ENCODE assay signal across 1 cellular context in genomic region chr19:47305309-47305751, GRCh38.
TF ChIP-seq lines count a peak whose summit lies in the region.

No MANE protein-coding gene starts in this region.

TF ChIP-seq in HepG2, 621 proteins besides CTCF, POLR2A, EP300 and RAD21 (continued from another document and continues in another):
- TF ChIP-seq ZGPAT (CRISPR knock-in tag; IDR thresholded peaks at IDR 0.05) (peak; percentile 51), XBP1 (CRISPR knock-in tag; IDR thresholded peaks at IDR 0.05) (no peak), ZNF574 (CRISPR knock-in tag; IDR thresholded peaks at IDR 0.05) (no peak), RXRA (CRISPR knock-in tag; IDR thresholded peaks at IDR 0.05) (no peak; the same call in 1 of the 2 replicates), TARDBP (CRISPR knock-in tag; IDR thresholded peaks at IDR 0.05) (peak; percentile 40; the same call in 1 of the 2 replicates), ERF (CRISPR knock-in tag; IDR thresholded peaks at IDR 0.05) (peak; percentile 73; the same call in 1 of the 2 replicates), CEBPB (IDR thresholded peaks at IDR 0.05; ENCODE audit: borderline replicate concordance, low read depth, low read length) (no peak), TCF7L2 (IDR thresholded peaks at IDR 0.05; ENCODE audit: low read depth, low read length) (no peak), NR2F6 (IDR thresholded peaks at IDR 0.05) (no peak), NR2F6 (CRISPR knock-in tag; IDR thresholded peaks at IDR 0.05) (peak; percentile 48; the same call in 1 of the 2 replicates), ZNF24 (IDR thresholded peaks at IDR 0.05) (peak; percentile 24; the same call in 1 of the 2 replicates), FOXA3 (CRISPR knock-in tag; IDR thresholded peaks at IDR 0.05) (peak; percentile 52), ZNF530 (CRISPR knock-in tag; IDR thresholded peaks at IDR 0.05; ENCODE audit: low read depth) (no peak), NFKBIZ (CRISPR knock-in tag; IDR thresholded peaks at IDR 0.05) (no peak), KLF15 (CRISPR knock-in tag; IDR thresholded peaks at IDR 0.05; ENCODE audit: borderline replicate concordance) (no peak), ZFP36L2 (CRISPR knock-in tag; IDR thresholded peaks at IDR 0.05) (no peak), NONO (IDR thresholded peaks at IDR 0.05) (no peak), NONO (CRISPR knock-in tag; conservative IDR thresholded peaks at IDR 0.05) (no peak), IRF9 (CRISPR knock-in tag; IDR thresholded peaks at IDR 0.05; ENCODE audit: borderline replicate concordance) (no peak), PHF5A (CRISPR knock-in tag; IDR thresholded peaks at IDR 0.05; ENCODE audit: low read depth, unreplicated experiment) (peak; percentile 24), NRL (CRISPR knock-in tag; IDR thresholded peaks at IDR 0.05; ENCODE audit: borderline replicate concordance) (no peak), TRIM24 (CRISPR knock-in tag; IDR thresholded peaks at IDR 0.05) (no peak), ZNF407 (CRISPR knock-in tag; IDR thresholded peaks at IDR 0.05; ENCODE audit: not compliant biosample characterization) (no peak), ZNF609 (CRISPR knock-in tag; IDR thresholded peaks at IDR 0.05; ENCODE audit: borderline replicate concordance) (no peak), REST (IDR thresholded peaks at IDR 0.05; ENCODE audit: borderline replicate concordance in 1 of 2, low read depth in 1 of 2, low read length in 2 of 2) (no peak), FOXM1 (CRISPR knock-in tag; IDR thresholded peaks at IDR 0.05) (no peak), CENPX (CRISPR knock-in tag; IDR thresholded peaks at IDR 0.05) (no peak), MNT (IDR thresholded peaks at IDR 0.05) (peak; percentile 78), THAP7 (CRISPR knock-in tag; IDR thresholded peaks at IDR 0.05) (no peak)
